ENCODE assay signal across 1 cellular context in the genomic region with DNA sequence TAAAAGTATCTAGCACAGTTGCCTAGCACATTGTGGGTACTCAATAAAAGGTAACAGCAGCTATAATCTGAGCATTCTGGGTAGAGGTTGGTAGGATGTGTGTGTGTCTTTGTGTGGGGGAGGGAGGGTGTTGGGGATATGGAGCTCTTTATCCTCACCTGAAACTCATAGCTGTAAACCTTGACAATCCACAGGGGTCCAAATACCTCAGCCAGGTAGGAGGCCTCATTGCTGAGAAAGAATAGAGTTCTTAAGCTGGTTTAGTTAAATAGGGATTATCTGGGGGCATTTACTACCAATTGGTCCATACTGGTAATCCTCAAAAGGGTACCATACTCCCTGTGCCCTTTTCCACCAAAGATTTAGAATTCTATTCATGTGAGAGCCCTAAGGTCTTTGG.
TF ChIP-seq lines count a peak whose summit lies in the region.

No MANE protein-coding gene starts in this region.

TF ChIP-seq in GM12878, 131 proteins besides CTCF, POLR2A, EP300 and RAD21:
- no peak for TF ChIP-seq TAF1 (IDR thresholded peaks at IDR 0.05; ENCODE audit: borderline replicate concordance, low read depth, low read length)
- TF ChIP-seq SMAD5 (IDR thresholded peaks at IDR 0.05; ENCODE audit: low read depth) = 0 out of 2 replicates have a peak, but pooled peaks have one; percentile 32
- TF ChIP-seq NFYA (IDR thresholded peaks at IDR 0.05; ENCODE audit: borderline replicate concordance, low read depth, low read length) = no peak
- no peak for TF ChIP-seq POLR2AphosphoS2 (IDR thresholded peaks at IDR 0.05; ENCODE audit: low read depth, low read length)
- TF ChIP-seq, protein P1, sequence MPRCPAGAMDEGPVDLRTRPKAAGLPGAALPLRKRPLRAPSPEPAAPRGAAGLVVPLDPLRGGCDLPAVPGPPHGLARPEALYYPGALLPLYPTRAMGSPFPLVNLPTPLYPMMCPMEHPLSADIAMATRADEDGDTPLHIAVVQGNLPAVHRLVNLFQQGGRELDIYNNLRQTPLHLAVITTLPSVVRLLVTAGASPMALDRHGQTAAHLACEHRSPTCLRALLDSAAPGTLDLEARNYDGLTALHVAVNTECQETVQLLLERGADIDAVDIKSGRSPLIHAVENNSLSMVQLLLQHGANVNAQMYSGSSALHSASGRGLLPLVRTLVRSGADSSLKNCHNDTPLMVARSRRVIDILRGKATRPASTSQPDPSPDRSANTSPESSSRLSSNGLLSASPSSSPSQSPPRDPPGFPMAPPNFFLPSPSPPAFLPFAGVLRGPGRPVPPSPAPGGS (IDR thresholded peaks at IDR 0.05; ENCODE audit: borderline replicate concordance, insufficient read depth, low read depth, low read length, poor library complexity, severe bottlenecking) = no peak
- TF ChIP-seq, protein P2, sequence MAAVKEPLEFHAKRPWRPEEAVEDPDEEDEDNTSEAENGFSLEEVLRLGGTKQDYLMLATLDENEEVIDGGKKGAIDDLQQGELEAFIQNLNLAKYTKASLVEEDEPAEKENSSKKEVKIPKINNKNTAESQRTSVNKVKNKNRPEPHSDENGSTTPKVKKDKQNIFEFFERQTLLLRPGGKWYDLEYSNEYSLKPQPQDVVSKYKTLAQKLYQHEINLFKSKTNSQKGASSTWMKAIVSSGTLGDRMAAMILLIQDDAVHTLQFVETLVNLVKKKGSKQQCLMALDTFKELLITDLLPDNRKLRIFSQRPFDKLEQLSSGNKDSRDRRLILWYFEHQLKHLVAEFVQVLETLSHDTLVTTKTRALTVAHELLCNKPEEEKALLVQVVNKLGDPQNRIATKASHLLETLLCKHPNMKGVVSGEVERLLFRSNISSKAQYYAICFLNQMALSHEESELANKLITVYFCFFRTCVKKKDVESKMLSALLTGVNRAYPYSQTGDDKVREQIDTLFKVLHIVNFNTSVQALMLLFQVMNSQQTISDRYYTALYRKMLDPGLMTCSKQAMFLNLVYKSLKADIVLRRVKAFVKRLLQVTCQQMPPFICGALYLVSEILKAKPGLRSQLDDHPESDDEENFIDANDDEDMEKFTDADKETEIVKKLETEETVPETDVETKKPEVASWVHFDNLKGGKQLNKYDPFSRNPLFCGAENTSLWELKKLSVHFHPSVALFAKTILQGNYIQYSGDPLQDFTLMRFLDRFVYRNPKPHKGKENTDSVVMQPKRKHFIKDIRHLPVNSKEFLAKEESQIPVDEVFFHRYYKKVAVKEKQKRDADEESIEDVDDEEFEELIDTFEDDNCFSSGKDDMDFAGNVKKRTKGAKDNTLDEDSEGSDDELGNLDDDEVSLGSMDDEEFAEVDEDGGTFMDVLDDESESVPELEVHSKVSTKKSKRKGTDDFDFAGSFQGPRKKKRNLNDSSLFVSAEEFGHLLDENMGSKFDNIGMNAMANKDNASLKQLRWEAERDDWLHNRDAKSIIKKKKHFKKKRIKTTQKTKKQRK (IDR thresholded peaks at IDR 0.05; ENCODE audit: low read depth, low read length) = no peak
- no peak for TF ChIP-seq EGR1 (IDR thresholded peaks at IDR 0.05; ENCODE audit: borderline replicate concordance in 1 of 2, low read depth in 2 of 2, low read length in 2 of 2)
- 0 out of 2 replicates have a peak, but pooled peaks have one; percentile 12 for TF ChIP-seq ZBED1 (IDR thresholded peaks at IDR 0.05; ENCODE audit: borderline replicate concordance)
- no peak for TF ChIP-seq NFIC (IDR thresholded peaks at IDR 0.05; ENCODE audit: low read depth, low read length)
- TF ChIP-seq ZNF217 (IDR thresholded peaks at IDR 0.05) = no peak
- no peak for TF ChIP-seq MYC (IDR thresholded peaks at IDR 0.05; ENCODE audit: insufficient read depth, insufficient read length, insufficient replicate concordance, low read length, severe bottlenecking)
- TF ChIP-seq MEF2B (IDR thresholded peaks at IDR 0.05; ENCODE audit: partially characterized antibody, poor library complexity, severe bottlenecking) = no peak
- no peak for TF ChIP-seq CHD1 (IDR thresholded peaks at IDR 0.05; ENCODE audit: low read depth, low read length)
